Comparison of ENCODE assay signal across 8 cellular contexts in genomic region chr2:38602732-38603401, GRCh38. TPM values are rescaled to one million over a fixed set of nuclear protein-coding genes. Genes with fewer than 3 reads are reported as not detected.
DNase-seq lines count a peak whose midpoint lies in the region; ATAC-seq and TF ChIP-seq lines count a peak whose summit lies in the region.

Gene HNRNPLL, minus strand, starts transcription at chr2:38602928. Its CDS starts 302 bp downstream, at chr2:38602626.

- H3K4me3 ChIP-seq in cardiac muscle cell, result peak within 1 kb of the TSS; percentile 77
- H3K4me3 ChIP-seq in parathyroid adenoma (ENCODE audit: low read depth, low read length), result peak within 1 kb of the TSS; percentile 74
- H3K4me3 ChIP-seq in tibial artery, result peak within 1 kb of the TSS; percentile 64 to 74

- H3K9ac ChIP-seq in parathyroid adenoma, result peak within 1 kb of the TSS; percentile 75

- peak within 1 kb of the TSS; percentile 68 for H3K4me2 ChIP-seq in parathyroid adenoma (ENCODE audit: low read length)

- H3K4me1 ChIP-seq in cardiac muscle cell (ENCODE audit: low read depth), result peaks cover 43% of the 10 kb centered on the region
- peaks cover 17% of the 10 kb centered on the region for H3K4me1 ChIP-seq in parathyroid adenoma
- peaks cover 0 to 32% (median 17%) of the 10 kb centered on the region in 4 donors for H3K4me1 ChIP-seq in tibial artery

- peak; percentile 98 for DNase-seq in GM10266 (ENCODE audit: extremely low spot score)
- peak; percentile 94 for DNase-seq in NCI-H1436 (lab: John Stamatoyannopoulos, UW)
- peak; percentile 88 to 94 (median 91) for DNase-seq in T-helper 1 cell
- DNase-seq in cardiac muscle cell (ENCODE audit: low read depth in 1 of 2, low spot score in 1 of 2), result peak; percentile 98 to 99
- DNase-seq in tibial artery, result peak; percentile 96 to 100

- peak; percentile 73 for ATAC-seq in HG02759 (IDR thresholded peaks at IDR 0.05; ENCODE audit: unreplicated experiment)

- WGBS in adipose tissue, 3 donors, result 0 to 1% (median 0%) methylated on average over 55 to 75 of the region's 75 CpGs

- intact Hi-C loops in tibial artery (cut with DNase I; ENCODE audit: low total_unique reads), result loop anchor here (2.0 to 5.0 kb wide), 2 partner anchors 64 to 148 kb away; partner anchors contain the start of genes GALM and SRSF7

- TF ChIP-seq CTCF in GM10266 (IDR thresholded peaks at IDR 0.05; ENCODE audit: control insufficient read depth, insufficient read depth, low read depth, missing control alignments), result peak; percentile 25
- TF ChIP-seq CTCF in cardiac muscle cell (IDR thresholded peaks at IDR 0.05; ENCODE audit: low read depth, low read length), result no peak
- TF ChIP-seq CTCF in parathyroid adenoma (IDR thresholded peaks at IDR 0.05), result no peak
- TF ChIP-seq CTCF in tibial artery (IDR thresholded peaks at IDR 0.05), result no peak

- H2AFZ ChIP-seq in parathyroid adenoma, result peak within 1 kb of the TSS; percentile 95

- H3K27ac ChIP-seq in adipose tissue (ENCODE audit: low read depth, low read length) (peak within 1 kb of the TSS; percentile 13), cardiac muscle cell (peak within 1 kb of the TSS; percentile 94), parathyroid adenoma (peak within 1 kb of the TSS; percentile 90), tibial artery (peak within 1 kb of the TSS; percentile 94 to 97)

- no peaks in the 10 kb centered on the region for H3K9me3 ChIP-seq in cardiac muscle cell (ENCODE audit: low read depth)
- no peaks in the 10 kb centered on the region for H3K9me3 ChIP-seq in parathyroid adenoma (ENCODE audit: control insufficient read depth, low read length)
- no peaks in the 10 kb centered on the region for H3K9me3 ChIP-seq in tibial artery

- H3K27me3 ChIP-seq in cardiac muscle cell, result no peaks in the 10 kb centered on the region
- H3K27me3 ChIP-seq in parathyroid adenoma (ENCODE audit: control insufficient read depth, insufficient read depth, low read length), result no peaks in the 10 kb centered on the region
- H3K27me3 ChIP-seq in tibial artery, result no peaks in the 10 kb centered on the region

- H3K36me3 ChIP-seq in cardiac muscle cell (no peaks in the 10 kb centered on the region), parathyroid adenoma (ENCODE audit: control insufficient read depth, insufficient read depth, low read length) (no peaks in the 10 kb centered on the region), tibial artery (no peaks in the 10 kb centered on the region)

- H3K79me2 ChIP-seq in parathyroid adenoma, result peaks cover 22% of the 10 kb centered on the region

RNA-seq across cellular contexts. Expression of gene HNRNPLL, which starts in this region (rescaled TPM):
- 10 to 100 TPM in 2 of 3 donors, 1 to 10 TPM in 1; 7.5 to 14.1 (median 12.9) TPM for polyA plus RNA-seq in adipose tissue
- 51.3 and 76.2 TPM in 2 replicates for total RNA-seq in cardiac muscle cell
- 65.4 and 80.2 TPM in 2 replicates for polyA plus RNA-seq in cardiac muscle cell

Comparison
In these comparisons a context has a peak if more than half of its experiments do, and no peak if none do; other contexts are left out.
1. Peak in every context shown above with its lines: DNase-seq, ATAC-seq, H3K4me3 ChIP-seq and H3K27ac ChIP-seq.
2. H3K27ac ChIP-seq: peak in every context shown above with its lines; median percentile 96 in tibial artery; 94 in cardiac muscle cell; 90 in parathyroid adenoma; 13 in adipose tissue.